ENCODE assay signal across 10 cellular contexts in the genomic region with DNA sequence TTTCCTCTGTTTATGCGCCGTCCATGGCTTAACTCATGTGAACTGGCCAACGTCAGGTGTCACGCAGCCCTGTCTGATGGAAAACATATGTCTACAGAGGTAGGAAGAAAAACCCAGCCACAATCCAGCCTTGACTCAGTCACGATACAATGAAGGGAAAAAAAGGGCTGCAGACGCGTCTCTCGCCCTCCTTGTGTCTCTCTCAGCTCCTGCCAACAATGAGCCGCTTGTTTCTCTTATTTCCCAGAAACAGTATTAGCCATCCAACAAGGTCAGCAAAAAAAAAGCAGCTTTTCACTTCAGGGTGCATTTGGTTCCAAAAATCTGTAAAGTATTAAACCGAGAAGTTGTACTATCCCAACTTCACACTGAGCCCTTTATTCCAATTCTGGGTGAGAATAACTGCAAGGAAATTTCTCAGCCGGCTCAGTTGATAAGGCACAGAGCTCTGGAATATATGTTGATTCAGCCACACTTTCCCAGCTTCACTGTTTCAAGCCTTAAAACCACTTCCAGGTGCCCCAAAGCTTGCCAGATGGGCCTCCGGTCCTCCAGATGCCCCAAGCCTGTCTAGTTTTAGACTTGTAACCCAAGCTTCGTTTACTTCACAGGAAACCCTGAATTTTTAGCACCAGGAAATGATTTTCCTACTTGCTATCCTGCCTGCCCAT.
A peak's percentile ranks its signal among the peaks of the same experiment; 100 is the strongest.
DNase-seq lines count a peak whose midpoint lies in the region; ATAC-seq and TF ChIP-seq lines count a peak whose summit lies in the region.
"Had no signal": no experiment of that assay in that cellular context is flagged by ENCODE, and none has a peak within 500 bp of the region (broad histone marks: within the 10 kb centered on the region; RNA-seq: fewer than 3 reads in every experiment).

No MANE protein-coding gene starts in this region.

- H3K36me3 ChIP-seq in BLaER1 treated with 17β-estradiol and CSF1 and Interleukin-3, amounts not matched to agents 10 nM and 100 nM = no peaks in the 10 kb centered on the region
- no peaks in the 10 kb centered on the region for H3K36me3 ChIP-seq in trophoblast cell (ENCODE audit: control insufficient read depth in 1 of 2, insufficient read depth in 2 of 2, low read length in 2 of 2)

- peak overlapping the region; percentile 60 for H3K4ac ChIP-seq in trophoblast cell (ENCODE audit: low read depth, low read length)

- 0 out of 22 replicates have a peak overlapping the region, but pooled peaks of 1 of the 11 experiments have one; percentile 9 for H3K27ac ChIP-seq in BLaER1 treated with 17β-estradiol and CSF1 and Interleukin-3, amounts not matched to agents 10 nM and 100 nM
- peak overlapping the region; percentile 96 for H3K27ac ChIP-seq in trophoblast cell (ENCODE audit: low read depth, low read length)

- H3K14ac ChIP-seq in trophoblast cell (ENCODE audit: low read length) = peak overlapping the region; percentile 43

- DNase-seq in astrocyte of the cerebellum (ENCODE audit: low read depth) (peak; percentile 98), left cardiac atrium (peak; percentile 49), trophoblast cell (no peak), DMS153 treated with DMSO at 0.1 percent for 48 hours (lab: John Stamatoyannopoulos, UW; ENCODE audit: unreplicated experiment) (no peak), activated gamma-delta T cell (lab: John Stamatoyannopoulos, UW) (no peak)
- DNase-seq in stimulated activated CD4-positive, alpha-beta T cell treated with anti-CD3 and anti-CD28 coated beads, Interleukin-15, amount 100 ng/mL, for 24 hours = no peak
- DNase-seq: activated CD4-positive, alpha-beta memory T cell treated with anti-CD3 and anti-CD28 coated beads for 36 hours; NCI-H510A had no signal

- peak overlapping the region; percentile 76 for H2BK120ac ChIP-seq in trophoblast cell (ENCODE audit: insufficient read depth, low read length, poor library complexity)

- no peaks in the 10 kb centered on the region for H3K27me3 ChIP-seq in BLaER1 treated with 17β-estradiol and CSF1 and Interleukin-3, amounts not matched to agents 10 nM and 100 nM
- no peaks in the 10 kb centered on the region for H3K27me3 ChIP-seq in trophoblast cell (ENCODE audit: insufficient read depth, low read length)

- no peaks in the 10 kb centered on the region for H3K79me2 ChIP-seq in trophoblast cell (ENCODE audit: control insufficient read depth, insufficient read depth, low read length, poor library complexity)

- intact Hi-C loops in left cardiac atrium (cut with DNase I) = no loop called here

- in situ Hi-C loops in astrocyte of the cerebellum (cut with HindIII; ENCODE audit: low sequenced_read_pairs) = no loop called here

- H4K12ac ChIP-seq in trophoblast cell (ENCODE audit: low read depth, low read length) = no peak overlapping the region

- peak overlapping the region; percentile 70 for H4K91ac ChIP-seq in trophoblast cell (ENCODE audit: low read depth, low read length)

- no peak overlapping the region for H3K23ac ChIP-seq in trophoblast cell (ENCODE audit: low read length)

- H2BK5ac ChIP-seq in trophoblast cell (ENCODE audit: low read depth, low read length, poor library complexity) = peak overlapping the region; percentile 76

- H3K18ac ChIP-seq in trophoblast cell (ENCODE audit: low read length) = no peak overlapping the region

- H3K9ac ChIP-seq in BLaER1 treated with 17β-estradiol and CSF1 and Interleukin-3, amounts not matched to agents 10 nM and 100 nM = no peak overlapping the region
- peak overlapping the region; percentile 50 for H3K9ac ChIP-seq in trophoblast cell (ENCODE audit: low read length)

- H3K9me3 ChIP-seq in BLaER1 treated with 17β-estradiol and CSF1 and Interleukin-3, amounts not matched to agents 10 nM and 100 nM (replicated peaks in 1 of 11) = no peaks in the 10 kb centered on the region
- H3K9me3 ChIP-seq in trophoblast cell (ENCODE audit: insufficient read depth, low read depth, low read length) = no peaks in the 10 kb centered on the region

- no peak overlapping the region for H2AK5ac ChIP-seq in trophoblast cell (ENCODE audit: low read length)

- H3K4me2 ChIP-seq in BLaER1 treated with 17β-estradiol and CSF1 and Interleukin-3, amounts not matched to agents 10 nM and 100 nM = peak overlapping the region in 8 of 11 experiments; percentile 39 to 76 (median 60); a peak in 15 of 22 replicates
- H3K4me2 ChIP-seq in trophoblast cell (ENCODE audit: low read length) = peak overlapping the region; percentile 30

- no peaks in the 10 kb centered on the region for H4K20me1 ChIP-seq in BLaER1 treated with 17β-estradiol and CSF1 and Interleukin-3, amounts not matched to agents 10 nM and 100 nM

- H3K4me1 ChIP-seq in BLaER1 treated with 17β-estradiol and CSF1 and Interleukin-3, amounts not matched to agents 10 nM and 100 nM = peaks cover 0 to 32% (median 28%) of the 10 kb centered on the region in 10 experiments; a peak in 16 of 20 replicates
- H3K4me1 ChIP-seq in trophoblast cell (ENCODE audit: control insufficient read depth in 1 of 2, insufficient read depth in 2 of 2, low read length in 2 of 2) = peaks cover 10 to 27% of the 10 kb centered on the region in 2 experiments

- no peak overlapping the region for H2AFZ ChIP-seq in trophoblast cell (ENCODE audit: insufficient read depth, low read length, poor library complexity)

- H2BK12ac ChIP-seq in trophoblast cell (ENCODE audit: low read length) = no peak overlapping the region

- H3K4me3 ChIP-seq in BLaER1 treated with 17β-estradiol and CSF1 and Interleukin-3, amounts not matched to agents 10 nM and 100 nM = no peak overlapping the region
- no peak overlapping the region for H3K4me3 ChIP-seq in astrocyte of the cerebellum (ENCODE audit: low read depth, low read length)
- H3K4me3 ChIP-seq in trophoblast cell (ENCODE audit: low read depth, low read length) = no peak overlapping the region

- no CpG with 5 or more reads among the region's 13 CpGs for WGBS in trophoblast cell (ENCODE audit: extremely low coverage, insufficient coverage, insufficient read length)

- ATAC-seq in left cardiac atrium (peak; percentile 80 to 86), HG03571 (IDR thresholded peaks at IDR 0.05; ENCODE audit: unreplicated experiment) (no peak)

- H4K8ac ChIP-seq in trophoblast cell (ENCODE audit: low read depth, low read length) = peak overlapping the region; percentile 55

- TF ChIP-seq CTCF in astrocyte of the cerebellum (IDR thresholded peaks at IDR 0.05; ENCODE audit: low read depth, low read length, missing control alignments) = no peak

- peaks cover 8% of the 10 kb centered on the region for H3K79me1 ChIP-seq in trophoblast cell (ENCODE audit: low read length)

Comparison
In these comparisons a context has a peak if more than half of its experiments do, and no peak if none do; other contexts are left out.
1. DNase-seq: peak in astrocyte of the cerebellum (single experiment) and left cardiac atrium (single experiment); none in trophoblast cell (0 of 2), DMS153 treated with DMSO at 0.1 percent for 48 hours (single experiment), stimulated activated CD4-positive, alpha-beta T cell treated with anti-CD3 and anti-CD28 coated beads, Interleukin-15, amount 100 ng/mL, for 24 hours (single experiment) and activated gamma-delta T cell (single experiment).